ENCODE assay signal across 24 cellular contexts in genomic region chrX:118560380-118560932, GRCh38.
A peak's percentile ranks its signal among the peaks of the same experiment; 100 is the strongest.
DNase-seq lines count a peak whose midpoint lies in the region; ATAC-seq and TF ChIP-seq lines count a peak whose summit lies in the region.
"Had no signal": no experiment of that assay in that cellular context is flagged by ENCODE, and none has a peak within 500 bp of the region (broad histone marks: within the 10 kb centered on the region; RNA-seq: fewer than 3 reads in every experiment).

No MANE protein-coding gene starts in this region.

- H4K20me1 ChIP-seq in SK-N-SH (ENCODE audit: insufficient read depth): no peaks in the 10 kb centered on the region

- 38 to 62% methylated on average over 2 of the region's 2 CpGs for WGBS in thyroid gland, 2 donors
- WGBS in SK-N-SH (ENCODE audit: low lambda C conversion rate): 26% methylated on average over 2 of the region's 2 CpGs

- CTCF ChIA-PET in activated naive CD4-positive, alpha-beta T cell treated with anti-CD3 and anti-CD28 coated beads for 36 hours (lab: Charles Lee): interaction anchor here (0.5 kb wide), 1 partner anchor 1101 kb away, joined by 3 read pairs; no protein-coding TSS in a partner anchor
- CTCF ChIA-PET in SK-N-SH (lab: Yijun Ruan, JAX): interaction anchor here (0.8 kb wide), 1 partner anchor 40 kb away, joined by 4 read pairs; no protein-coding TSS in a partner anchor

- no peaks in the 10 kb centered on the region for H3K27me3 ChIP-seq in HUES48 (ENCODE audit: control insufficient read depth, insufficient read depth, low read length)
- no peaks in the 10 kb centered on the region for H3K27me3 ChIP-seq in thyroid gland
- H3K27me3 ChIP-seq in SK-N-SH (ENCODE audit: insufficient read depth): 0 out of 2 replicates have a peak, but pooled peaks cover 5% of the 10 kb centered on the region
- H3K27me3 ChIP-seq: Peyer's patch, suprapubic skin had no signal

- H3K36me3 Mint-ChIP-seq in activated naive CD4-positive, alpha-beta T cell treated with anti-CD3 and anti-CD28 coated beads for 36 hours (ENCODE audit: low read depth): peaks cover 14% of the 10 kb centered on the region
- H3K36me3 Mint-ChIP-seq in effector memory CD8-positive, alpha-beta T cell (ENCODE audit: insufficient read depth): peaks cover 36% of the 10 kb centered on the region

- no peak for TF ChIP-seq EP300 in SK-N-SH (IDR thresholded peaks at IDR 0.05; ENCODE audit: borderline replicate concordance in 1 of 2, low read depth in 1 of 2, low read length in 1 of 2)

- no peaks in the 10 kb centered on the region for H3K27me3 Mint-ChIP-seq in activated naive CD4-positive, alpha-beta T cell treated with anti-CD3 and anti-CD28 coated beads for 36 hours (ENCODE audit: low read depth)
- no peaks in the 10 kb centered on the region for H3K27me3 Mint-ChIP-seq in effector memory CD8-positive, alpha-beta T cell
- H3K27me3 Mint-ChIP-seq: activated naive CD4-positive, alpha-beta T cell treated with anti-CD3 and anti-CD28 coated beads, Interleukin-2, amount 10 ng/mL, durations not matched to agents 7 days and 5 days; memory B cell had no signal

- H3F3A ChIP-seq in SK-N-SH (replicated peaks; ENCODE audit: insufficient read depth): peaks cover 6% of the 10 kb centered on the region

- no peaks in the 10 kb centered on the region for H3K9me3 Mint-ChIP-seq in activated naive CD4-positive, alpha-beta T cell treated with anti-CD3 and anti-CD28 coated beads for 36 hours
- H3K9me3 Mint-ChIP-seq in effector memory CD8-positive, alpha-beta T cell: no peaks in the 10 kb centered on the region
- H3K9me3 Mint-ChIP-seq: activated naive CD4-positive, alpha-beta T cell treated with anti-CD3 and anti-CD28 coated beads, Interleukin-2, amount 10 ng/mL, durations not matched to agents 7 days and 5 days; memory B cell had no signal

- H3K4me3 ChIP-seq in HUES48 (ENCODE audit: low read depth, low read length) (no peak overlapping the region), thyroid gland (replicated peaks in 1 of 3) (no peak overlapping the region), SK-N-SH (ENCODE audit: low read depth in 2 of 2, low read length in 1 of 2) (no peak overlapping the region)
- H3K4me3 ChIP-seq: Peyer's patch, suprapubic skin had no signal

- no peak for TF ChIP-seq CTCF in thyroid gland (IDR thresholded peaks at IDR 0.05)
- no peak for TF ChIP-seq CTCF in SK-N-SH (IDR thresholded peaks at IDR 0.05)

- H3K27ac ChIP-seq in HUES48 (ENCODE audit: low read depth, low read length) (peak overlapping the region; percentile 38), thyroid gland (no peak overlapping the region), SK-N-SH (ENCODE audit: low read depth in 2 of 2, low read length in 1 of 2) (no peak overlapping the region; a peak in 1 of 4 replicates)
- H3K27ac ChIP-seq: epithelial cell of prostate, Peyer's patch, suprapubic skin had no signal

- no peak for TF ChIP-seq RAD21 in SK-N-SH (IDR thresholded peaks at IDR 0.05; ENCODE audit: low read length)

- H3K36me3 ChIP-seq in HUES48 (ENCODE audit: control insufficient read depth, insufficient read depth, low read length): no peaks in the 10 kb centered on the region
- no peaks in the 10 kb centered on the region for H3K36me3 ChIP-seq in thyroid gland
- no peaks in the 10 kb centered on the region for H3K36me3 ChIP-seq in SK-N-SH (replicated peaks in 1 of 2; ENCODE audit: control insufficient read depth in 1 of 2, insufficient read depth in 2 of 2, low read length in 1 of 2)
- H3K36me3 ChIP-seq: Peyer's patch, suprapubic skin had no signal

- POLR2A ChIA-PET in SK-N-SH (lab: Yijun Ruan, JAX): no interaction called here

- H3K9me3 ChIP-seq in HUES48 (ENCODE audit: control insufficient read depth, insufficient read depth, low read length): no peaks in the 10 kb centered on the region
- no peaks in the 10 kb centered on the region for H3K9me3 ChIP-seq in thyroid gland
- no peaks in the 10 kb centered on the region for H3K9me3 ChIP-seq in SK-N-SH
- H3K9me3 ChIP-seq: Peyer's patch, suprapubic skin had no signal

- TF ChIP-seq POLR2A in thyroid gland (IDR thresholded peaks at IDR 0.05): no peak

- intact Hi-C loops in activated naive CD4-positive, alpha-beta T cell treated with anti-CD3 and anti-CD28 coated beads for 36 hours (cut with micrococcal nuclease): loop anchor here (2.0 kb wide), 1 partner anchor 66 kb away; the partner anchor contains the start of gene DOCK11
- intact Hi-C loops in thyroid gland (cut with DNase I): no loop called here

- H3K4me1 Mint-ChIP-seq in activated naive CD4-positive, alpha-beta T cell treated with anti-CD3 and anti-CD28 coated beads for 36 hours (ENCODE audit: low read depth): peaks cover 53% of the 10 kb centered on the region
- peaks cover 12 to 13% of the 10 kb centered on the region in 2 donors for H3K4me1 Mint-ChIP-seq in effector memory CD8-positive, alpha-beta T cell (ENCODE audit: low read depth in 2 of 2)

- H3K4me2 ChIP-seq in SK-N-SH: no peak overlapping the region

- H3K4me3 Mint-ChIP-seq in activated naive CD4-positive, alpha-beta T cell treated with anti-CD3 and anti-CD28 coated beads for 36 hours: no peak overlapping the region
- no peak overlapping the region for H3K4me3 Mint-ChIP-seq in effector memory CD8-positive, alpha-beta T cell
- H3K4me3 Mint-ChIP-seq: activated naive CD4-positive, alpha-beta T cell treated with anti-CD3 and anti-CD28 coated beads, Interleukin-2, amount 10 ng/mL, durations not matched to agents 7 days and 5 days; memory B cell had no signal

- no peaks in the 10 kb centered on the region for H3K79me2 ChIP-seq in SK-N-SH (ENCODE audit: insufficient read depth)

- peaks cover 16% of the 10 kb centered on the region for H3K4me1 ChIP-seq in HUES48 (ENCODE audit: control insufficient read depth, insufficient read depth, low read length)
- H3K4me1 ChIP-seq in thyroid gland: no peaks in the 10 kb centered on the region
- H3K4me1 ChIP-seq in SK-N-SH (ENCODE audit: control insufficient read depth in 1 of 2, insufficient read depth in 2 of 2, low read depth in 1 of 2, low read length in 1 of 2): no peaks in the 10 kb centered on the region
- H3K4me1 ChIP-seq: Peyer's patch, suprapubic skin had no signal

- no peak overlapping the region for H3K9ac ChIP-seq in HUES48 (ENCODE audit: low read depth, low read length)
- H3K9ac ChIP-seq in SK-N-SH: no peak overlapping the region

- H3K27ac Mint-ChIP-seq in activated naive CD4-positive, alpha-beta T cell treated with anti-CD3 and anti-CD28 coated beads for 36 hours: peak overlapping the region; percentile 51
- H3K27ac Mint-ChIP-seq in effector memory CD8-positive, alpha-beta T cell: peak overlapping the region; percentile 10 to 12
- H3K27ac Mint-ChIP-seq: activated naive CD4-positive, alpha-beta T cell treated with anti-CD3 and anti-CD28 coated beads, Interleukin-2, amount 10 ng/mL, durations not matched to agents 7 days and 5 days; memory B cell had no signal

- no peak overlapping the region for H2AFZ ChIP-seq in SK-N-SH (ENCODE audit: low read depth)

- no peak for ATAC-seq in effector memory CD8-positive, alpha-beta T cell (replicated peaks)
- no peak for ATAC-seq in HG02798 (IDR thresholded peaks at IDR 0.05; ENCODE audit: poor library complexity, unreplicated experiment)
- ATAC-seq: activated CD4-positive, CD25-positive, alpha-beta regulatory T cell treated with anti-CD3 and anti-CD28 coated beads, Interleukin-2, amount 50 U/mL, for 24 hours; HCT116 had no signal

- no peaks in the 10 kb centered on the region for H3K9me2 ChIP-seq in SK-N-SH

- DNase-seq in activated naive CD4-positive, alpha-beta T cell treated with anti-CD3 and anti-CD28 coated beads for 36 hours: no peak
- no peak for DNase-seq in activated naive CD4-positive, alpha-beta T cell treated with Interleukin-2 at 50 U/mL for 16 hours
- no peak for DNase-seq in effector memory CD8-positive, alpha-beta T cell
- DNase-seq in thyroid gland (peak; percentile 32 to 45), SK-N-SH (no peak)
- DNase-seq: activated naive CD4-positive, alpha-beta T cell treated with anti-CD3 and anti-CD28 coated beads, Interleukin-2, amount 10 ng/mL, durations not matched to agents 7 days and 5 days; C1 segment of cervical spinal cord; Calu3; central memory CD4-positive, alpha-beta T cell; dermis blood vessel endothelial cell; IMR-90; NCI-H1436 treated with DMSO at 0.1 percent for 48 hours; NCI-H2171; NCI-H510A treated with DMSO at 0.1 percent for 48 hours; Peyer's patch; small intestine; stimulated activated CD4-positive, alpha-beta T cell treated with anti-CD3 and anti-CD28 coated beads, Interleukin-2, amount 100 ng/mL, for 24 hours had no signal

TF ChIP-seq in SK-N-SH, 30 proteins besides CTCF, POLR2A, EP300 and RAD21 (continues in another document):
- TF ChIP-seq NRF1 (IDR thresholded peaks at IDR 0.05; ENCODE audit: low read depth, low read length): no peak
- TF ChIP-seq EZH2phosphoT487 (IDR thresholded peaks at IDR 0.05; ENCODE audit: borderline replicate concordance, low read depth): no peak
- TF ChIP-seq CHD2 (IDR thresholded peaks at IDR 0.05; ENCODE audit: low read length, partially characterized antibody): no peak
- TF ChIP-seq USF1 (IDR thresholded peaks at IDR 0.05; ENCODE audit: borderline replicate concordance, low read depth): no peak
- no peak for TF ChIP-seq SMC3 (IDR thresholded peaks at IDR 0.05; ENCODE audit: low read depth, low read length)
- TF ChIP-seq, protein P1, sequence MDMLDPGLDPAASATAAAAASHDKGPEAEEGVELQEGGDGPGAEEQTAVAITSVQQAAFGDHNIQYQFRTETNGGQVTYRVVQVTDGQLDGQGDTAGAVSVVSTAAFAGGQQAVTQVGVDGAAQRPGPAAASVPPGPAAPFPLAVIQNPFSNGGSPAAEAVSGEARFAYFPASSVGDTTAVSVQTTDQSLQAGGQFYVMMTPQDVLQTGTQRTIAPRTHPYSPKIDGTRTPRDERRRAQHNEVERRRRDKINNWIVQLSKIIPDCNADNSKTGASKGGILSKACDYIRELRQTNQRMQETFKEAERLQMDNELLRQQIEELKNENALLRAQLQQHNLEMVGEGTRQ (IDR thresholded peaks at IDR 0.05; ENCODE audit: borderline replicate concordance, low read depth, low read length): no peak

Comparison
In these comparisons a context has a peak if more than half of its experiments do, and no peak if none do; other contexts are left out.
1. DNase-seq: peak in thyroid gland (2 of 2); none in activated naive CD4-positive, alpha-beta T cell treated with anti-CD3 and anti-CD28 coated beads for 36 hours (single experiment), activated naive CD4-positive, alpha-beta T cell treated with Interleukin-2 at 50 U/mL for 16 hours (single experiment), effector memory CD8-positive, alpha-beta T cell (0 of 3) and SK-N-SH (single experiment).